Comparison of ENCODE assay signal across 1 cellular context in the genomic region with DNA sequence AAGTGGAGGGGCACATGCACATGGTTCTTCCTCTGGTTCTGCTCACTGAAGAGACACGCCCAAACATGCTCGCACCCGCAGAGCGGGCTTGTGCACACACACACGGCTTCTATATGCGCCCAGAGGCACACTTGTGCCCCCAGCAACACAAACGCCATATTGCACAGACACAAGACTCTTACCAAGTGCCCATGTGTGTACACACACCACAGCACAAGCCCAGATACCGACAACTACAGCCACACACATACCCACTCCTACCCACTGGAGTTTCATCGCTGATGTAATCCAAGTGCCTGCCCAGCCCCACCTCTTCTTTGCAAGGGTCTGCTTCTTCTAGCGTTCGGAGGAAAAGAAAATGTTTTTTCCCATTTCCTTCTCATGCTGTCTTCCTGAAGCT.
TF ChIP-seq lines count a peak whose summit lies in the region.

No MANE protein-coding gene starts in this region.

TF ChIP-seq in H1, 55 proteins besides CTCF, POLR2A, EP300 and RAD21:
- TF ChIP-seq MAFK (IDR thresholded peaks at IDR 0.05; ENCODE audit: low read depth, low read length) (no peak), JUND (IDR thresholded peaks at IDR 0.05; ENCODE audit: low read length) (no peak), CHD7 (IDR thresholded peaks at IDR 0.05; ENCODE audit: insufficient replicate concordance, low read length) (no peak), EGR1 (IDR thresholded peaks at IDR 0.05; ENCODE audit: borderline replicate concordance, low read depth, low read length) (no peak), CHD1 (IDR thresholded peaks at IDR 0.05; ENCODE audit: low read depth, low read length) (no peak), TAF1 (IDR thresholded peaks at IDR 0.05; ENCODE audit: low read depth, low read length) (no peak), SAP30 (IDR thresholded peaks at IDR 0.05; ENCODE audit: insufficient read depth, insufficient replicate concordance, low read length) (no peak), FOSL1 (IDR thresholded peaks at IDR 0.05; ENCODE audit: insufficient read depth, low read depth, low read length) (no peak), GTF2F1 (IDR thresholded peaks at IDR 0.05; ENCODE audit: borderline replicate concordance, low read depth, low read length) (no peak), SRF (IDR thresholded peaks at IDR 0.05; ENCODE audit: low read depth, low read length) (no peak), SP1 (IDR thresholded peaks at IDR 0.05; ENCODE audit: low read depth, low read length) (no peak)
